Comparison of ENCODE assay signal across 20 cellular contexts in the genomic region with DNA sequence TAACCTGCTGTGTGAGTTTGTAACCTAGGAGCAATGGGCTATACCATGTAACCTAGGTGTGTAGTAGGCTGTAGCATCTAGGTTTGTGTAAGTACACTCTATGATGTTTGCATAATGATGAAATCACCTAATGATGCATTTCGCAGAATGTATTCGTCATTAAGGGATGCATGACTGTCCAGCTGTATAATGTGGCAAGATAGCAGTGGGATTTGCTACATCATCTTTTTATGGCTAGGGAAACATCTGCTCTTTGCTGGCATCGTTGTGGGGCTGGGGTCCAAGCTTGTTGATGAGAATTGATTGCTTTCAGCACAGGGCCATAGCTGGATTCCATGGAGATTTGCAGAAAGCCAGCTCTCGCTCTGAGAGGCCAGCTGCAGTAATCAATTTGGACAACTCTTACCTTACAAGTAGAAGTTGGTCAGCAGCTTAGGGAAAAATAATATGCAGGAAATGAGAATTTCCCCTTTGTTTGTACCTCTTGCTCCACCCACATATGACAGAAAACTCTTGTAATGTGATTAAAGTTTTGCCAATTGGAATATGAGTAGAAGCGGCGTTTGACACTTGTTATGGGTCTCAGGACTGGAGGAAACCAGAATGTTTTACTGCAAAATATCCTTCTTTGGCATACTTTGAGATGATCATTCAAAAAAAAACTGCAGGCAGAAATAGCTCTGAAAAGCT.
"Had no signal": no experiment of that assay in that cellular context is flagged by ENCODE, and none has a peak within 500 bp of the region (broad histone marks: within the 10 kb centered on the region; RNA-seq: fewer than 3 reads in every experiment).

No MANE protein-coding gene starts in this region.

- ATAC-seq: activated T-helper 17 cell treated with anti-CD3 and anti-CD28 coated beads, Interleukin-2, amount 50 U/mL, for 72 hours; effector memory CD8-positive, alpha-beta T cell; lower lobe of right lung; mucosa of descending colon; naive thymus-derived CD8-positive, alpha-beta T cell; T-cell had no signal

- H3K36me3 ChIP-seq: lower lobe of right lung, neutrophil, right atrium auricular region, tibial artery, vagina had no signal

- H3K4me3 Mint-ChIP-seq: activated B cell treated with CpG ODN at 0.5 μM for 24 hours; activated CD4-positive, alpha-beta T cell treated with anti-CD3 and anti-CD28 coated beads, Interleukin-2, amount 10 ng/mL, durations not matched to agents 7 days and 5 days; activated naive CD4-positive, alpha-beta T cell treated with anti-CD3 and anti-CD28 coated beads for 36 hours; activated T-helper 17 cell treated with anti-CD3 and anti-CD28 coated beads, Interleukin-2, amount 50 U/mL, for 72 hours; central memory CD8-positive, alpha-beta T cell; effector memory CD8-positive, alpha-beta T cell; naive thymus-derived CD8-positive, alpha-beta T cell; T-cell had no signal

- H3K27me3 ChIP-seq: neutrophil, right atrium auricular region, tibial artery, vagina had no signal

- H3K4me1 Mint-ChIP-seq: activated B cell treated with CpG ODN at 0.5 μM for 24 hours; activated CD4-positive, alpha-beta T cell treated with anti-CD3 and anti-CD28 coated beads, Interleukin-2, amount 10 ng/mL, durations not matched to agents 7 days and 5 days; activated T-helper 17 cell treated with anti-CD3 and anti-CD28 coated beads, Interleukin-2, amount 50 U/mL, for 72 hours; central memory CD8-positive, alpha-beta T cell; naive thymus-derived CD8-positive, alpha-beta T cell; T-cell had no signal

- H3K4me3 ChIP-seq: lower lobe of right lung, mucosa of descending colon, right atrium auricular region, smooth muscle cell, tibial artery, vagina had no signal

- H3K9me3 ChIP-seq: mucosa of descending colon, neutrophil, right atrium auricular region, vagina had no signal

- H3K36me3 Mint-ChIP-seq: naive thymus-derived CD8-positive, alpha-beta T cell; T-cell had no signal

- H3K27ac ChIP-seq: lower lobe of right lung, neutrophil, right atrium auricular region, tibial artery, vagina had no signal

- H3K4me1 ChIP-seq: lower lobe of right lung, vagina had no signal

- H3K27ac Mint-ChIP-seq: activated B cell treated with CpG ODN at 0.5 μM for 24 hours; activated CD4-positive, alpha-beta T cell treated with anti-CD3 and anti-CD28 coated beads, Interleukin-2, amount 10 ng/mL, durations not matched to agents 7 days and 5 days; activated naive CD4-positive, alpha-beta T cell treated with anti-CD3 and anti-CD28 coated beads for 36 hours; activated T-helper 17 cell treated with anti-CD3 and anti-CD28 coated beads, Interleukin-2, amount 50 U/mL, for 72 hours; effector memory CD8-positive, alpha-beta T cell; naive thymus-derived CD8-positive, alpha-beta T cell; T-cell had no signal

- H3K9me3 Mint-ChIP-seq: activated CD4-positive, alpha-beta T cell treated with anti-CD3 and anti-CD28 coated beads, Interleukin-2, amount 10 ng/mL, durations not matched to agents 7 days and 5 days; activated naive CD4-positive, alpha-beta T cell treated with anti-CD3 and anti-CD28 coated beads for 36 hours; activated T-helper 17 cell treated with anti-CD3 and anti-CD28 coated beads, Interleukin-2, amount 50 U/mL, for 72 hours; effector memory CD8-positive, alpha-beta T cell had no signal

- DNase-seq: activated B cell treated with CpG ODN at 0.5 μM for 24 hours; activated CD4-positive, alpha-beta T cell treated with anti-CD3 and anti-CD28 coated beads, Interleukin-2, amount 10 ng/mL, durations not matched to agents 7 days and 5 days; activated naive CD4-positive, alpha-beta T cell treated with anti-CD3 and anti-CD28 coated beads for 36 hours; activated T-cell treated with anti-CD3 and anti-CD28 coated beads for 4 hours; cortex of kidney; effector memory CD8-positive, alpha-beta T cell; erythroblast; kidney glomerular epithelial cell; lower lobe of right lung; mucosa of descending colon; naive thymus-derived CD8-positive, alpha-beta T cell; posterior cingulate gyrus; T-cell; tibial artery had no signal
